In genomic region chr17:80826346-80826954, GRCh38 we compare ENCODE assay signal across 1 cellular context.
TF ChIP-seq lines count a peak whose summit lies in the region.

No MANE protein-coding gene starts in this region.

TF ChIP-seq in HepG2, 621 proteins besides CTCF, POLR2A, EP300 and RAD21 (continued from another document):
- TF ChIP-seq, protein P1, sequence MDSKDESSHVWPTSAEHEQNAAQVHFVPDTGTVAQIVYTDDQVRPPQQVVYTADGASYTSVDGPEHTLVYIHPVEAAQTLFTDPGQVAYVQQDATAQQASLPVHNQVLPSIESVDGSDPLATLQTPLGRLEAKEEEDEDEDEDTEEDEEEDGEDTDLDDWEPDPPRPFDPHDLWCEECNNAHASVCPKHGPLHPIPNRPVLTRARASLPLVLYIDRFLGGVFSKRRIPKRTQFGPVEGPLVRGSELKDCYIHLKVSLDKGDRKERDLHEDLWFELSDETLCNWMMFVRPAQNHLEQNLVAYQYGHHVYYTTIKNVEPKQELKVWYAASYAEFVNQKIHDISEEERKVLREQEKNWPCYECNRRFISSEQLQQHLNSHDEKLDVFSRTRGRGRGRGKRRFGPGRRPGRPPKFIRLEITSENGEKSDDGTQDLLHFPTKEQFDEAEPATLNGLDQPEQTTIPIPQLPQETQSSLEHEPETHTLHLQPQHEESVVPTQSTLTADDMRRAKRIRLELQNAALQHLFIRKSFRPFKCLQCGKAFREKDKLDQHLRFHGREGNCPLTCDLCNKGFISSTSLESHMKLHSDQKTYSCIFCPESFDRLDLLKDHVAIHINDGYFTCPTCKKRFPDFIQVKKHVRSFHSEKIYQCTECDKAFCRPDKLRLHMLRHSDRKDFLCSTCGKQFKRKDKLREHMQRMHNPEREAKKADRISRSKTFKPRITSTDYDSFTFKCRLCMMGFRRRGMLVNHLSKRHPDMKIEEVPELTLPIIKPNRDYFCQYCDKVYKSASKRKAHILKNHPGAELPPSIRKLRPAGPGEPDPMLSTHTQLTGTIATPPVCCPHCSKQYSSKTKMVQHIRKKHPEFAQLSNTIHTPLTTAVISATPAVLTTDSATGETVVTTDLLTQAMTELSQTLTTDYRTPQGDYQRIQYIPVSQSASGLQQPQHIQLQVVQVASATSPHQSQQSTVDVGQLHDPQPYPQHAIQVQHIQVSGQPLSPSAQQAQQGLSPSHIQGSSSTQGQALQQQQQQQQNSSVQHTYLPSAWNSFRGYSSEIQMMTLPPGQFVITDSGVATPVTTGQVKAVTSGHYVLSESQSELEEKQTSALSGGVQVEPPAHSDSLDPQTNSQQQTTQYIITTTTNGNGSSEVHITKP (CRISPR knock-in tag; IDR thresholded peaks at IDR 0.05; ENCODE audit: low read depth): no peak
- TF ChIP-seq ZNF772 (CRISPR knock-in tag; IDR thresholded peaks at IDR 0.05) (no peak), GMEB1 (CRISPR knock-in tag; IDR thresholded peaks at IDR 0.05; ENCODE audit: borderline replicate concordance) (no peak), ZNF121 (CRISPR knock-in tag; IDR thresholded peaks at IDR 0.05) (no peak), REXO4 (CRISPR knock-in tag; IDR thresholded peaks at IDR 0.05; ENCODE audit: borderline replicate concordance) (no peak), GABPA (IDR thresholded peaks at IDR 0.05; ENCODE audit: low read depth, low read length) (no peak), GABPA (CRISPR knock-in tag; IDR thresholded peaks at IDR 0.05; ENCODE audit: low read depth) (no peak), NCOA5 (CRISPR knock-in tag; IDR thresholded peaks at IDR 0.05) (no peak), AGO2 (optimal IDR thresholded peaks at IDR 0.05; ENCODE audit: low read depth, low read length) (peak; percentile 21), LCORL (IDR thresholded peaks at IDR 0.05) (no peak), LCORL (CRISPR knock-in tag; IDR thresholded peaks at IDR 0.05) (no peak)
